In the genomic region with DNA sequence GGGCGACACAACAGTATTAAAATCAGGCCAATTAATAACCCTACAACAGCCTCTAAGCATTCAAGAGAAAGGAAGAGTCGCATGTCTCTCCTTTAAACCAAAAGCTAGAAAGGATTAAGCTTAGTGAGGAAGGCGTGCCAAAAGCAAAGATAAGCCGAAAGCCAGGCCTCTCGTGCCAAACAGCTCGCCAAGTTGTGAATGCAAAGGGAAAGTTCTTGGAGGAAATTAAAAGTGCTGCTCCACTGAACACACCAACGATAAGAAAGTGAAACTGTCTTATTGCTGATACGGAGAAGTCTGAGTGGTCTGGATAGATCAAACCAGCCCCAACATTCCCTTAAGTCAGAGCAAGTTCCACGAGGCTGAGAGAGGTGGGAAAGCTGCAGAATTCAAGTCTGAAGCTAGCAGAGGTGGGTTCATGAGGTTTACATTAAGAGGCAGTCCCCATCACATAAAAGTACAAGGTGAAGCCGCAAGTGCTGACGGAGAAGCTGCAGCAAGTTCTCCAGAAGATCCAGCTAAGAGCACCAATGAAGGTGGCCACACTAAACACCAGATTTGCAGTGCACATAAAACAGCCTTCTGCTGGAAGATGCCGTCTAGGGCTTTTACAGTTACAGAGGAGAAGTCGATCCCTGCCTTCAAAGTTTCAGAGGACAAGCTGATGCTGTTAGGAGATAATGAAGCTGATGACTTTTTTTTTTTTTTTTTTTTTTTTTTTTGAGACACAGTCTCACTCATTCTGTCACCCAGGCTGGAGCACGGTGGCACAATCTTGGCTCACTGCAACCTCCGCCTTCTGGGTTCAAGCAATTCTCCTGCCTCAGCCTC, we compare ENCODE assay signal across 8 cellular contexts.
DNase-seq lines count a peak whose midpoint lies in the region; ATAC-seq and TF ChIP-seq lines count a peak whose summit lies in the region.

No MANE protein-coding gene starts in this region.

- peak overlapping the region; percentile 83 for H3K27ac ChIP-seq in BLaER1

- H3K4me2 ChIP-seq in BLaER1, result peak overlapping the region; percentile 89

- H3K9me3 Mint-ChIP-seq in natural killer cell, result no peaks in the 10 kb centered on the region

- peak overlapping the region; percentile 66 to 84 for H3K27ac Mint-ChIP-seq in natural killer cell

- no peak for TF ChIP-seq CTCF in choroid plexus epithelial cell (conservative IDR thresholded peaks at IDR 0.05; ENCODE audit: low read depth, low read length)
- no peak for TF ChIP-seq CTCF in natural killer cell (IDR thresholded peaks at IDR 0.05)

- peak overlapping the region; percentile 55 for H3K4me3 ChIP-seq in BLaER1
- peak overlapping the region; percentile 34 for H3K4me3 ChIP-seq in choroid plexus epithelial cell (ENCODE audit: low read depth, low read length)

- peaks cover 41 to 53% of the 10 kb centered on the region in 2 donors for H3K27me3 Mint-ChIP-seq in natural killer cell (ENCODE audit: low read depth in 2 of 2)

- peak overlapping the region; percentile 92 for H3K4me3 Mint-ChIP-seq in natural killer cell

- H3K4me1 Mint-ChIP-seq in natural killer cell, result peaks cover 48 to 66% of the 10 kb centered on the region in 2 donors

- H3K36me3 Mint-ChIP-seq in natural killer cell, result no peaks in the 10 kb centered on the region

- H3K27me3 ChIP-seq in BLaER1, result no peaks in the 10 kb centered on the region

- no peaks in the 10 kb centered on the region for H3K9me3 ChIP-seq in BLaER1

- H3K4me1 ChIP-seq in BLaER1, result peaks cover 93% of the 10 kb centered on the region

- intact Hi-C loops in natural killer cell (cut with micrococcal nuclease), result no loop called here

- in situ Hi-C loops in KBM-7 (cut with MboI; ENCODE audit: low pct_unique_long_range_greater_than_20kb, low sequenced_read_pairs), result no loop called here

- peak overlapping the region; percentile 72 for H3K9ac ChIP-seq in BLaER1

- peaks cover 93% of the 10 kb centered on the region for H4K20me1 ChIP-seq in BLaER1

- DNase-seq in KBM-7 (peak; percentile 40), choroid plexus epithelial cell (ENCODE audit: low read depth) (peak; percentile 62), natural killer cell (peak; percentile 14), foreskin melanocyte (no peak)

- peak; percentile 47 to 57 (median 52) for ATAC-seq in natural killer cell
- no peak for ATAC-seq in GM18867 (IDR thresholded peaks at IDR 0.05; ENCODE audit: unreplicated experiment)
- no peak for ATAC-seq in GM19455 (IDR thresholded peaks at IDR 0.05; ENCODE audit: unreplicated experiment)
- ATAC-seq in GM18858 (IDR thresholded peaks at IDR 0.05; ENCODE audit: unreplicated experiment), result no peak

- H3K36me3 ChIP-seq in BLaER1, result peaks cover 12% of the 10 kb centered on the region

Comparison
In these comparisons a context has a peak if more than half of its experiments do, and no peak if none do; other contexts are left out.
1. ATAC-seq: peak in natural killer cell (3 of 3); none in GM18867 (single experiment), GM19455 (single experiment) and GM18858 (single experiment).